ENCODE assay signal across 19 cellular contexts in the genomic region with DNA sequence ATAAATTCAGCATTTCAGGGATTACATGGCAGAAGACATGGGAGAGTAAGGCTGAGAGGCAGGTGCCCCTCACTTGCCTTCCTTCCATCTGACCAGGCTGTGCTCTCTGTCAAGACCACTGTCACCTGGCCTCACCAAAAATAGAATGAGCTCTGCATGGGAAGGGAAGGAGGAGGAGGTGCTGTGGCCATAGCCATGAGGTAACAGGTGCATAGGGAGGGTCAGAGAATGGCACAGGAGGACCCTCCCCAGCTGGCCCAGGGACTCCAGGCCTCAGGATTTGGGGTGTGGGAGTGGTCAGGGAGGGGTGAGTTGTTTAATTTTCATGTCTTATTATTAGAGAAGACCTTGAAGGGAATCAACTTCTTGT.
"Had no signal": no experiment of that assay in that cellular context is flagged by ENCODE, and none has a peak within 500 bp of the region (broad histone marks: within the 10 kb centered on the region; RNA-seq: fewer than 3 reads in every experiment).

No MANE protein-coding gene starts in this region.

- H3K4me3 ChIP-seq: cardiac muscle cell, heart left ventricle, spleen, transverse colon had no signal

- H3K36me3 ChIP-seq: cardiac muscle cell, heart left ventricle, spleen, transverse colon had no signal

- H3K4me3 Mint-ChIP-seq: activated CD8-positive, alpha-beta T cell treated with anti-CD3 and anti-CD28 coated beads, Interleukin-2, amount 10 ng/mL, durations not matched to agents 7 days and 5 days; activated naive CD8-positive, alpha-beta T cell treated with anti-CD3 and anti-CD28 coated beads, Interleukin-2, amount 50 U/mL, for 24 hours; activated T-helper 1 cell treated with anti-CD3 and anti-CD28 coated beads, Interleukin-12 subunit alpha, Interleukin-12 subunit beta, Interleukin-2, Interleukin-4 antibody, amounts not matched to agents 30 ng/mL and 10 ng/mL and 1 ng/mL, durations not matched to agents 14 hours and 24 hours and 36 hours; natural killer cell treated with Interleukin-12 subunit alpha and Interleukin-12 subunit beta and Interleukin-15 and Interleukin-18, amount 100 ng/mL, for 72 hours had no signal

- H3K27me3 Mint-ChIP-seq: activated naive CD8-positive, alpha-beta T cell treated with anti-CD3 and anti-CD28 coated beads, Interleukin-2, amount 50 U/mL, for 24 hours had no signal

- H3K27ac ChIP-seq: cardiac muscle cell, heart left ventricle, spleen, VCaP had no signal

- H3K4me1 Mint-ChIP-seq: activated naive CD8-positive, alpha-beta T cell treated with anti-CD3 and anti-CD28 coated beads, Interleukin-2, amount 50 U/mL, for 24 hours had no signal

- H3K36me3 Mint-ChIP-seq: natural killer cell treated with Interleukin-12 subunit alpha and Interleukin-12 subunit beta and Interleukin-15 and Interleukin-18, amount 100 ng/mL, for 72 hours had no signal

- H3K27ac Mint-ChIP-seq: activated CD8-positive, alpha-beta T cell treated with anti-CD3 and anti-CD28 coated beads, Interleukin-2, amount 10 ng/mL, durations not matched to agents 7 days and 5 days; activated naive CD8-positive, alpha-beta T cell treated with anti-CD3 and anti-CD28 coated beads, Interleukin-2, amount 50 U/mL, for 24 hours; activated T-helper 1 cell treated with anti-CD3 and anti-CD28 coated beads, Interleukin-12 subunit alpha, Interleukin-12 subunit beta, Interleukin-2, Interleukin-4 antibody, amounts not matched to agents 30 ng/mL and 10 ng/mL and 1 ng/mL, durations not matched to agents 14 hours and 24 hours and 36 hours; natural killer cell treated with Interleukin-12 subunit alpha and Interleukin-12 subunit beta and Interleukin-15 and Interleukin-18, amount 100 ng/mL, for 72 hours had no signal

- ATAC-seq: activated CD8-positive, alpha-beta T cell treated with anti-CD3 and anti-CD28 coated beads, Interleukin-2, amount 10 ng/mL, durations not matched to agents 7 days and 5 days; activated naive CD8-positive, alpha-beta T cell treated with anti-CD3 and anti-CD28 coated beads, Interleukin-2, amount 50 U/mL, for 24 hours; heart left ventricle; left lobe of liver; natural killer cell treated with Interleukin-12 subunit alpha and Interleukin-12 subunit beta and Interleukin-15 and Interleukin-18, amount 100 ng/mL, for 72 hours; sciatic nerve had no signal

- DNase-seq: activated CD4-positive, alpha-beta T cell treated with anti-CD3 and anti-CD28 coated beads for 48 hours; activated CD8-positive, alpha-beta memory T cell treated with anti-CD3 and anti-CD28 coated beads, Interleukin-2, amount 50 U/mL, for 48 hours; activated CD8-positive, alpha-beta T cell treated with anti-CD3 and anti-CD28 coated beads, Interleukin-2, amount 10 ng/mL, durations not matched to agents 7 days and 5 days; activated naive CD4-positive, alpha-beta T cell; activated naive CD8-positive, alpha-beta T cell treated with anti-CD3 and anti-CD28 coated beads, Interleukin-2, amount 50 U/mL, for 24 hours; foreskin melanocyte; heart left ventricle; nucleus accumbens; spleen; stimulated activated CD4-positive, alpha-beta T cell treated with anti-CD3 and anti-CD28 coated beads, Interleukin-2, amount 100 ng/mL, for 24 hours; stimulated activated naive CD4-positive, alpha-beta T cell; substantia nigra had no signal

- H3K9me3 Mint-ChIP-seq: activated naive CD8-positive, alpha-beta T cell treated with anti-CD3 and anti-CD28 coated beads, Interleukin-2, amount 50 U/mL, for 24 hours; activated T-helper 1 cell treated with anti-CD3 and anti-CD28 coated beads, Interleukin-12 subunit alpha, Interleukin-12 subunit beta, Interleukin-2, Interleukin-4 antibody, amounts not matched to agents 30 ng/mL and 10 ng/mL and 1 ng/mL, durations not matched to agents 14 hours and 24 hours and 36 hours; natural killer cell treated with Interleukin-12 subunit alpha and Interleukin-12 subunit beta and Interleukin-15 and Interleukin-18, amount 100 ng/mL, for 72 hours had no signal

- H3K9me3 ChIP-seq: heart left ventricle, spleen, transverse colon had no signal

- H3K27me3 ChIP-seq: cardiac muscle cell, heart left ventricle, transverse colon had no signal
